In genomic region chr16:1903845-1904820, GRCh38 we compare ENCODE assay signal across 2 cellular contexts.
TF ChIP-seq lines count a peak whose summit lies in the region.

No MANE protein-coding gene starts in this region.

TF ChIP-seq in liver, 16 proteins besides CTCF, POLR2A, EP300 and RAD21:
- TF ChIP-seq NR2F2 (IDR thresholded peaks at IDR 0.05) (peak; percentile 18), HNF4A (conservative IDR thresholded peaks at IDR 0.05) (no peak)

TF ChIP-seq in HepG2, 621 proteins besides CTCF, POLR2A, EP300 and RAD21:
- no peak for TF ChIP-seq MIER2 (CRISPR knock-in tag; IDR thresholded peaks at IDR 0.05)
